ENCODE assay signal across 14 cellular contexts in genomic region chr16:6122401-6122800, GRCh38.
"Had no signal": no experiment of that assay in that cellular context is flagged by ENCODE, and none has a peak within 500 bp of the region (broad histone marks: within the 10 kb centered on the region; RNA-seq: fewer than 3 reads in every experiment).

No MANE protein-coding gene starts in this region.

- H3K27me3 ChIP-seq: body of pancreas, tibial nerve had no signal

- H3K9me3 ChIP-seq: body of pancreas had no signal

- H3K4me3 ChIP-seq: body of pancreas, smooth muscle cell, tibial nerve had no signal

- H3K4me2 ChIP-seq: smooth muscle cell had no signal

- ATAC-seq: activated naive CD4-positive, alpha-beta T cell treated with anti-CD3 and anti-CD28 coated beads, Interleukin-2, amount 50 U/mL, for 72 hours; body of pancreas; left cardiac atrium; naive thymus-derived CD8-positive, alpha-beta T cell; stimulated activated memory B cell treated with anti-CD40 and anti-IgM and Interleukin-4, amounts not matched to agents 10 μg/mL and 1 μg/mL and 100 μg/mL, for 72 hours; T-helper 17 cell had no signal

- DNase-seq: activated CD4-positive, alpha-beta T cell treated with anti-CD3 and anti-CD28 coated beads, Interleukin-2, amount 50 U/mL, for 1 hour; activated T-cell treated with anti-CD3 and anti-CD28 coated beads for 4 hours; amniotic stem cell; body of pancreas; erythroblast; hypothalamus; left cardiac atrium; mammary epithelial cell; naive thymus-derived CD8-positive, alpha-beta T cell; T-helper 17 cell had no signal

- H3K27ac ChIP-seq: body of pancreas, tibial nerve had no signal

- H3K4me1 ChIP-seq: body of pancreas, tibial nerve had no signal

- H3K36me3 ChIP-seq: tibial nerve had no signal
